ENCODE assay signal across 8 cellular contexts in genomic region chr1:104664374-104664773, GRCh38.
DNase-seq lines count a peak whose midpoint lies in the region; TF ChIP-seq lines count a peak whose summit lies in the region.
"Not testable (repeated sequence)": the region's sequence is repeated elsewhere in the genome, so short reads cannot be mapped to it uniquely, and the experiment has no call there.

No MANE protein-coding gene starts in this region.

- POLR2A ChIA-PET in PC-9 (lab: Charles Lee; ENCODE audit: unreplicated experiment) = not testable (repeated sequence)

- not testable (repeated sequence) for H3K9me2 ChIP-seq in PC-9 (ENCODE audit: insufficient read depth)

- 53 to 85% methylated on average over 3 to 24 of the region's 24 CpGs for WGBS in endodermal cell (ENCODE audit: insufficient coverage in 1 of 2, insufficient read length in 1 of 2), 2 experiments
- WGBS in neuronal stem cell (ENCODE audit: extremely low coverage in 2 of 2, insufficient read length in 2 of 2, insufficient replicate concordance in 1 of 2), 2 donors = no CpG with 5 or more reads among the region's 24 CpGs

- H3K4ac ChIP-seq in neuronal stem cell (ENCODE audit: low read length) = not testable (repeated sequence)

- peaks cover 24% of the 10 kb centered on the region for H3K9me3 Mint-ChIP-seq in endodermal cell

- H3K4me1 Mint-ChIP-seq in endodermal cell = not testable (repeated sequence)

- not testable (repeated sequence) for H3K36me3 Mint-ChIP-seq in endodermal cell (ENCODE audit: low read depth)

- H3K23ac ChIP-seq in neuronal stem cell (ENCODE audit: low read depth, low read length, poor library complexity) = not testable (repeated sequence)

- H4K20me1 ChIP-seq in PC-9 (ENCODE audit: insufficient read depth) = not testable (repeated sequence)

- not testable (repeated sequence) for H3F3A ChIP-seq in PC-9 (ENCODE audit: insufficient read depth, low read depth)

- peak overlapping the region; percentile 44 for H3K4me3 Mint-ChIP-seq in endodermal cell

- not testable (repeated sequence) for BruUV-seq in PC-9 (replicated peaks; lab: Mats Ljungman, UMichigan)

- not testable (repeated sequence) for H3K27me3 ChIP-seq in H7 (ENCODE audit: control insufficient read depth, insufficient read depth, low read length); HUES6 (ENCODE audit: control insufficient read depth, insufficient read depth, low read length); PC-9 (ENCODE audit: insufficient read depth, low read depth); endodermal cell (ENCODE audit: control insufficient read depth, insufficient read depth, low read length, poor library complexity, severe bottlenecking); iPS-18a (ENCODE audit: control insufficient read depth, insufficient read depth, low read length); neuronal stem cell (ENCODE audit: control insufficient read depth in 3 of 3, insufficient read depth in 3 of 3, low read depth in 1 of 3, low read length in 3 of 3)

- not testable (repeated sequence) for H3K27me3 Mint-ChIP-seq in endodermal cell (ENCODE audit: insufficient read depth)

- TF ChIP-seq CTCF in PC-9 (conservative IDR thresholded peaks at IDR 0.05); endodermal cell (conservative IDR thresholded peaks at IDR 0.05): not testable (repeated sequence)

- not testable (repeated sequence) for H3K36me3 ChIP-seq in H7 (replicated peaks; ENCODE audit: control insufficient read depth, insufficient read depth, low read length); HUES6 (ENCODE audit: control insufficient read depth, insufficient read depth, low read length); PC-9 (ENCODE audit: low read depth); endodermal cell (ENCODE audit: control insufficient read depth, insufficient read depth, low read length); iPS-18a (ENCODE audit: control insufficient read depth, low read depth, low read length); neuronal stem cell (replicated peaks in 1 of 2; ENCODE audit: control insufficient read depth in 2 of 2, insufficient read depth in 2 of 2, low read length in 2 of 2)

- H2BK120ac ChIP-seq in neuronal stem cell (ENCODE audit: low read depth, low read length) = not testable (repeated sequence)

- not testable (repeated sequence) for H3K79me1 ChIP-seq in neuronal stem cell (ENCODE audit: low read depth, low read length)

- H3K14ac ChIP-seq in neuronal stem cell (ENCODE audit: low read length) = not testable (repeated sequence)

- H2AFZ ChIP-seq in PC-9 = 0 out of 2 replicates have a peak overlapping the region, but pooled peaks have one; percentile 3
- peak overlapping the region; percentile 29 for H2AFZ ChIP-seq in neuronal stem cell (ENCODE audit: low read length)

- not testable (repeated sequence) for H3K79me2 ChIP-seq in PC-9 (ENCODE audit: low read depth)

- peak overlapping the region; percentile 31 for H3K4me2 ChIP-seq in PC-9
- H3K4me2 ChIP-seq in neuronal stem cell (ENCODE audit: insufficient read depth, low read length, poor library complexity, severe bottlenecking) = not testable (repeated sequence)

- intact Hi-C loops in PC-9 (cut with micrococcal nuclease; ENCODE audit: unreplicated experiment) = not testable (repeated sequence)

- H2BK5ac ChIP-seq in neuronal stem cell (ENCODE audit: low read length) = not testable (repeated sequence)

- H3K27ac Mint-ChIP-seq in endodermal cell = not testable (repeated sequence)

- H3K9ac ChIP-seq in HUES6 (ENCODE audit: low read length); endodermal cell (ENCODE audit: extremely low read depth, low read length, poor library complexity, severe bottlenecking); iPS-18a (ENCODE audit: low read length); neuronal stem cell (ENCODE audit: low read depth, low read length, poor library complexity): not testable (repeated sequence)

- not testable (repeated sequence) for H2BK15ac ChIP-seq in neuronal stem cell (ENCODE audit: low read length)

- not testable (repeated sequence) for H3K4me1 ChIP-seq in HUES6 (ENCODE audit: control insufficient read depth, insufficient read depth, low read length); PC-9 (replicated peaks; ENCODE audit: insufficient read depth); endodermal cell (ENCODE audit: control insufficient read depth, insufficient read depth, low read length); iPS-18a (ENCODE audit: control insufficient read depth, low read depth, low read length); neuronal stem cell (ENCODE audit: control insufficient read depth in 2 of 2, insufficient read depth in 1 of 2, low read depth in 1 of 2, low read length in 2 of 2)

- DNase-seq in A172 (ENCODE audit: low spot score) (peak; percentile 9), DMS53 treated with DMSO at 0.1 percent for 48 hours (lab: John Stamatoyannopoulos, UW; ENCODE audit: unreplicated experiment) (peak; percentile 5), PC-9 (peak in 1 of 2 experiments; percentile 2), endodermal cell (peak; percentile 63)
- DNase-seq in H7; neuronal stem cell (ENCODE audit: low spot score): not testable (repeated sequence)

- H3K18ac ChIP-seq in neuronal stem cell (ENCODE audit: low read length) = not testable (repeated sequence)

- H3K27ac ChIP-seq in HUES6 (ENCODE audit: low read depth, low read length); PC-9; endodermal cell (ENCODE audit: low read depth, low read length); iPS-18a (ENCODE audit: low read length); neuronal stem cell (replicated peaks; ENCODE audit: low read length): not testable (repeated sequence)

- CTCF ChIA-PET in PC-9 (lab: Charles Lee) = not testable (repeated sequence)

- not testable (repeated sequence) for H2BK12ac ChIP-seq in neuronal stem cell (ENCODE audit: low read length)

- H2AK5ac ChIP-seq in neuronal stem cell (ENCODE audit: low read depth, low read length) = not testable (repeated sequence)

- not testable (repeated sequence) for H4K8ac ChIP-seq in neuronal stem cell (ENCODE audit: low read depth, low read length)

- peak overlapping the region; percentile 16; the same call in 1 of the 2 replicates for H3K4me3 ChIP-seq in H7 (ENCODE audit: insufficient read depth, low read depth, low read length)
- H3K4me3 ChIP-seq in HUES6 (ENCODE audit: low read depth, low read length) = peak overlapping the region; percentile 36; the same call in 1 of the 2 replicates
- H3K4me3 ChIP-seq in PC-9 = peak overlapping the region; percentile 34; the same call in 1 of the 2 replicates
- not testable (repeated sequence) for H3K4me3 ChIP-seq in endodermal cell (ENCODE audit: low read length); neuronal stem cell (ENCODE audit: low read length in 2 of 2)
- peak overlapping the region; percentile 21 for H3K4me3 ChIP-seq in iPS-18a (ENCODE audit: low read length)

- not testable (repeated sequence) for H3K9me3 ChIP-seq in HUES6 (ENCODE audit: control insufficient read depth, insufficient read depth, low read depth, low read length); PC-9 (ENCODE audit: insufficient read depth, low read depth); endodermal cell (ENCODE audit: control insufficient read depth, low read length); iPS-18a (ENCODE audit: control insufficient read depth, low read depth, low read length); neuronal stem cell (replicated peaks in 1 of 2; ENCODE audit: control insufficient read depth in 2 of 2, insufficient read depth in 1 of 2, low read depth in 1 of 2, low read length in 2 of 2)

- H4K91ac ChIP-seq in neuronal stem cell (ENCODE audit: low read depth, low read length, poor library complexity) = not testable (repeated sequence)
